In genomic region chr10:107986571-107986970, GRCh38 we compare ENCODE assay signal across 31 cellular contexts.
"Had no signal": no experiment of that assay in that cellular context is flagged by ENCODE, and none has a peak within 500 bp of the region (broad histone marks: within the 10 kb centered on the region; RNA-seq: fewer than 3 reads in every experiment).

No MANE protein-coding gene starts in this region.

- H3K4me1 ChIP-seq: SJCRH30 had no signal

- H3K9me3 ChIP-seq: MG63, SJCRH30 had no signal

- DNase-seq: activated CD4-positive, alpha-beta memory T cell treated with anti-CD3 and anti-CD28 coated beads, Interleukin-2, amount 10 ng/mL, durations not matched to agents 7 days and 5 days; activated CD4-positive, alpha-beta T cell treated with anti-CD3 and anti-CD28 coated beads for 1 hour; activated CD4-positive, alpha-beta T cell treated with anti-CD3 and anti-CD28 coated beads for 48 hours; activated CD4-positive, CD25-positive, alpha-beta regulatory T cell; activated CD8-positive, alpha-beta memory T cell treated with anti-CD3 and anti-CD28 coated beads for 24 hours; activated effector memory CD4-positive, alpha-beta T cell treated with anti-CD3 and anti-CD28 coated beads, Interleukin-2, amount 50 U/mL, for 16 hours; activated naive CD4-positive, alpha-beta T cell; activated naive CD4-positive, alpha-beta T cell treated with anti-CD3 and anti-CD28 coated beads, Interleukin-2, amount 50 U/mL, for 16 hours; activated naive CD8-positive, alpha-beta T cell treated with anti-CD3 and anti-CD28 coated beads for 36 hours; activated T-cell treated with anti-CD3 and anti-CD28 coated beads, Interleukin-2, amount 50 U/mL, for 1 hour; activated T-cell treated with anti-CD3 and anti-CD28 coated beads, Interleukin-2, amount 50 U/mL, for 72 hours; amygdala; caudate nucleus; cerebellar nuclear complex; Karpas-422; MG63; NCI-H1048; NCI-H1105 treated with DMSO at 0.1 percent for 48 hours; NCI-H1436; NCI-H1694; NCI-H1930; NCI-H2081 treated with DMSO at 0.1 percent for 48 hours; NCI-H345; NCI-H524 treated with DMSO at 0.1 percent for 48 hours; SHP77; SJCRH30; T1000; WERI-Rb-1 had no signal

- H3K27ac ChIP-seq: SJCRH30, SK-N-MC, WERI-Rb-1 had no signal

- H3K36me3 ChIP-seq: MG63, SJCRH30, WERI-Rb-1 had no signal

- ATAC-seq: activated T-cell treated with anti-CD3 and anti-CD28 coated beads, Interleukin-2, amount 50 U/mL, for 72 hours; activated T-helper 17 cell treated with anti-CD3 and anti-CD28 coated beads, Interleukin-2, amount 50 U/mL, for 72 hours; Panc1 had no signal

- H3K4me3 ChIP-seq: MG63, SJCRH30, SK-N-MC had no signal

- H3K27me3 ChIP-seq: MG63, SJCRH30 had no signal
